ENCODE assay signal across 20 cellular contexts in the genomic region with DNA sequence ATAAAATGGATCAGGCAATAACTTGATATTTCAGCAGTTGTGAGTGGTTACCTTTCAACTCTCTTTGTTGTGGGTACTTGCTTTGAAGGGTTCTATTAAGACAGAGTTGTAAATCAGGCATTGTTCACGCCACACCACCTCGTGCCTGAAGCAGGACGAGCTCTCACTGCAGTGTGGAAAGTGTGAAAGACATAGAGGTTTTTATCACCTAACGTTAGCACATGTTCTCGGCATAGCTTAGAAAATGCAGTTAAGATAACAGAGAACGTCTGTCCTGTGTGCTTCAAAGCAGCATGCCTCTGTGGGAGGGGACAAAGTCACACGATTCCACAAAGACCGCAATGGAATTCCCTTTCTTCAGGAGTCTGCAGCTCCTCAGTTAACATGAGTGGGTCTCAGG. TPM values are rescaled to one million over a fixed set of nuclear protein-coding genes. Genes with fewer than 3 reads are reported as not detected.
A peak's percentile ranks its signal among the peaks of the same experiment; 100 is the strongest.
DNase-seq lines count a peak whose midpoint lies in the region; ATAC-seq, FAIRE-seq and TF ChIP-seq lines count a peak whose summit lies in the region.
"Had no signal": no experiment of that assay in that cellular context is flagged by ENCODE, and none has a peak within 500 bp of the region (broad histone marks: within the 10 kb centered on the region; RNA-seq: fewer than 3 reads in every experiment).

No MANE protein-coding gene starts in this region.

- CTCF ChIA-PET in A549 (lab: Yijun Ruan, JAX), result interaction anchor here (0.5 to 9.8 kb wide), 4 partner anchors 8 to 1230 kb away, joined by 3 to 167 read pairs (median 6); a partner anchor contains a TSS

- no peaks in the 10 kb centered on the region for H3K36me3 Mint-ChIP-seq in T-helper 1 cell treated with Interleukin-12 subunit alpha and Interleukin-12 subunit beta and Interleukin-4 antibody, amounts not matched to agents 30 μg/mL and 1 μg/mL, for 36 hours (ENCODE audit: low read depth)

- TF ChIP-seq POLR2A in A549 (IDR thresholded peaks at IDR 0.05; ENCODE audit: low read length), result no peak

- DNase-seq in T-helper 1 cell (no peak), A549 (ENCODE audit: low read depth in 1 of 2, low spot score in 1 of 2) (no peak), SK-MEL-5 (ENCODE audit: low read depth, low spot score) (peak; percentile 15), mucosa of descending colon (no peak), MV-4-11 (lab: John Stamatoyannopoulos, UW) (no peak), NCI-H524 treated with DMSO at 0.1 percent for 48 hours (lab: John Stamatoyannopoulos, UW) (no peak)
- DNase-seq: 8988T, C1 segment of cervical spinal cord, DMS53, NCI-H1436 treated with DMSO at 0.1 percent for 48 hours, NCI-H2081 treated with DMSO at 0.1 percent for 48 hours, NCI-H526 treated with DMSO at 0.1 percent for 48 hours, PC-9 had no signal

- no peak overlapping the region for H3K27ac ChIP-seq in A549
- H3K27ac ChIP-seq: PC-9 had no signal

- H3K36me3 ChIP-seq in mucosa of descending colon (ENCODE audit: low read depth), result no peaks in the 10 kb centered on the region

- ATAC-seq in A549 (no peak), mucosa of descending colon (peak; percentile 12), HG02840 (IDR thresholded peaks at IDR 0.05; ENCODE audit: low FRiP score, unreplicated experiment) (no peak)
- ATAC-seq: Right ventricle myocardium inferior had no signal

- in situ Hi-C loops in SK-MEL-5 (cut with HindIII; ENCODE audit: low pct_unique_long_range_greater_than_20kb, low sequenced_read_pairs), result no loop called here

- TF ChIP-seq CTCF in A549 (IDR thresholded peaks at IDR 0.05) (no peak), mucosa of descending colon (IDR thresholded peaks at IDR 0.05) (no peak)

- intact Hi-C loops in mucosa of descending colon (cut with DNase I, micrococcal nuclease), result loop anchor here in 1 of 2 donors (10.0 kb wide), 1 partner anchor 399 kb away; no protein-coding TSS in a partner anchor

- H3K9me3 ChIP-seq in A549 (no peaks in the 10 kb centered on the region), mucosa of descending colon (no peaks in the 10 kb centered on the region)

- no peaks in the 10 kb centered on the region for H3K9me3 Mint-ChIP-seq in T-helper 1 cell treated with Interleukin-12 subunit alpha and Interleukin-12 subunit beta and Interleukin-4 antibody, amounts not matched to agents 30 μg/mL and 1 μg/mL, for 36 hours
- H3K9me3 Mint-ChIP-seq: GM23338 had no signal

- H3K4me1 Mint-ChIP-seq in T-helper 1 cell treated with Interleukin-12 subunit alpha and Interleukin-12 subunit beta and Interleukin-4 antibody, amounts not matched to agents 30 μg/mL and 1 μg/mL, for 36 hours (ENCODE audit: low read depth), result peaks cover 44% of the 10 kb centered on the region

- no peak for TF ChIP-seq EP300 in A549 (IDR thresholded peaks at IDR 0.05)

- H3K4me2 ChIP-seq in A549, result no peak overlapping the region
- H3K4me2 ChIP-seq: GM23338, PC-9 had no signal

- peak; percentile 28 for FAIRE-seq in A549 (lab: Jason Lieb, UNC)
- FAIRE-seq: G401.6, GM12892, HTR-8/SVneo had no signal

- H3K4me1 ChIP-seq in A549 (no peaks in the 10 kb centered on the region), mucosa of descending colon (ENCODE audit: low read depth) (no peaks in the 10 kb centered on the region)

- POLR2A ChIA-PET in A549 (lab: Yijun Ruan, JAX), result no interaction called here

- WGBS in A549 (ENCODE audit: missing lambda C conversion rate), result 29% methylated on average over 8 of the region's 8 CpGs

- H3K4me3 Mint-ChIP-seq in T-helper 1 cell treated with Interleukin-12 subunit alpha and Interleukin-12 subunit beta and Interleukin-4 antibody, amounts not matched to agents 30 μg/mL and 1 μg/mL, for 36 hours, result no peak overlapping the region
- H3K4me3 Mint-ChIP-seq: GM23338 had no signal

- no peak overlapping the region for H3K4me3 ChIP-seq in A549
- H3K4me3 ChIP-seq in mucosa of descending colon, result no peak overlapping the region
- H3K4me3 ChIP-seq: GM23338, PC-9 had no signal

- H3K27ac Mint-ChIP-seq in T-helper 1 cell treated with Interleukin-12 subunit alpha and Interleukin-12 subunit beta and Interleukin-4 antibody, amounts not matched to agents 30 μg/mL and 1 μg/mL, for 36 hours, result peak overlapping the region; percentile 41
- H3K27ac Mint-ChIP-seq: GM23338 had no signal

- H3K27me3 Mint-ChIP-seq in T-helper 1 cell treated with Interleukin-12 subunit alpha and Interleukin-12 subunit beta and Interleukin-4 antibody, amounts not matched to agents 30 μg/mL and 1 μg/mL, for 36 hours (ENCODE audit: low read depth), result peaks cover 24% of the 10 kb centered on the region

- TF ChIP-seq RAD21 in A549 (conservative IDR thresholded peaks at IDR 0.05 in 1 of 2, IDR thresholded peaks at IDR 0.05 in 1 of 2), result no peak

TF ChIP-seq in A549, 52 proteins besides CTCF, POLR2A, EP300 and RAD21:
- no peak for TF ChIP-seq RCOR1 (IDR thresholded peaks at IDR 0.05; ENCODE audit: low read depth, low read length)
- no peak for TF ChIP-seq CEBPB (IDR thresholded peaks at IDR 0.05)
- no peak for TF ChIP-seq HOXA7 (CRISPR knock-in tag; IDR thresholded peaks at IDR 0.05)
- no peak for TF ChIP-seq MYC (IDR thresholded peaks at IDR 0.05; ENCODE audit: borderline replicate concordance, low read length)
- TF ChIP-seq SMC3 (IDR thresholded peaks at IDR 0.05), result no peak
- TF ChIP-seq, protein P1, sequence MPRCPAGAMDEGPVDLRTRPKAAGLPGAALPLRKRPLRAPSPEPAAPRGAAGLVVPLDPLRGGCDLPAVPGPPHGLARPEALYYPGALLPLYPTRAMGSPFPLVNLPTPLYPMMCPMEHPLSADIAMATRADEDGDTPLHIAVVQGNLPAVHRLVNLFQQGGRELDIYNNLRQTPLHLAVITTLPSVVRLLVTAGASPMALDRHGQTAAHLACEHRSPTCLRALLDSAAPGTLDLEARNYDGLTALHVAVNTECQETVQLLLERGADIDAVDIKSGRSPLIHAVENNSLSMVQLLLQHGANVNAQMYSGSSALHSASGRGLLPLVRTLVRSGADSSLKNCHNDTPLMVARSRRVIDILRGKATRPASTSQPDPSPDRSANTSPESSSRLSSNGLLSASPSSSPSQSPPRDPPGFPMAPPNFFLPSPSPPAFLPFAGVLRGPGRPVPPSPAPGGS (IDR thresholded peaks at IDR 0.05), result no peak
- TF ChIP-seq NR3C1 (IDR thresholded peaks at IDR 0.05), result no peak
- no peak for TF ChIP-seq HOXB13 (CRISPR knock-in tag; IDR thresholded peaks at IDR 0.05; ENCODE audit: low read depth)
- no peak for TF ChIP-seq HEYL (CRISPR knock-in tag; IDR thresholded peaks at IDR 0.05)
- TF ChIP-seq BHLHE40 (IDR thresholded peaks at IDR 0.05; ENCODE audit: low read depth, low read length), result no peak
- no peak for TF ChIP-seq KDM1A (IDR thresholded peaks at IDR 0.05; ENCODE audit: low read depth)
- TF ChIP-seq ZFP36 (IDR thresholded peaks at IDR 0.05; ENCODE audit: borderline replicate concordance, partially characterized antibody), result no peak
- TF ChIP-seq, protein P2, sequence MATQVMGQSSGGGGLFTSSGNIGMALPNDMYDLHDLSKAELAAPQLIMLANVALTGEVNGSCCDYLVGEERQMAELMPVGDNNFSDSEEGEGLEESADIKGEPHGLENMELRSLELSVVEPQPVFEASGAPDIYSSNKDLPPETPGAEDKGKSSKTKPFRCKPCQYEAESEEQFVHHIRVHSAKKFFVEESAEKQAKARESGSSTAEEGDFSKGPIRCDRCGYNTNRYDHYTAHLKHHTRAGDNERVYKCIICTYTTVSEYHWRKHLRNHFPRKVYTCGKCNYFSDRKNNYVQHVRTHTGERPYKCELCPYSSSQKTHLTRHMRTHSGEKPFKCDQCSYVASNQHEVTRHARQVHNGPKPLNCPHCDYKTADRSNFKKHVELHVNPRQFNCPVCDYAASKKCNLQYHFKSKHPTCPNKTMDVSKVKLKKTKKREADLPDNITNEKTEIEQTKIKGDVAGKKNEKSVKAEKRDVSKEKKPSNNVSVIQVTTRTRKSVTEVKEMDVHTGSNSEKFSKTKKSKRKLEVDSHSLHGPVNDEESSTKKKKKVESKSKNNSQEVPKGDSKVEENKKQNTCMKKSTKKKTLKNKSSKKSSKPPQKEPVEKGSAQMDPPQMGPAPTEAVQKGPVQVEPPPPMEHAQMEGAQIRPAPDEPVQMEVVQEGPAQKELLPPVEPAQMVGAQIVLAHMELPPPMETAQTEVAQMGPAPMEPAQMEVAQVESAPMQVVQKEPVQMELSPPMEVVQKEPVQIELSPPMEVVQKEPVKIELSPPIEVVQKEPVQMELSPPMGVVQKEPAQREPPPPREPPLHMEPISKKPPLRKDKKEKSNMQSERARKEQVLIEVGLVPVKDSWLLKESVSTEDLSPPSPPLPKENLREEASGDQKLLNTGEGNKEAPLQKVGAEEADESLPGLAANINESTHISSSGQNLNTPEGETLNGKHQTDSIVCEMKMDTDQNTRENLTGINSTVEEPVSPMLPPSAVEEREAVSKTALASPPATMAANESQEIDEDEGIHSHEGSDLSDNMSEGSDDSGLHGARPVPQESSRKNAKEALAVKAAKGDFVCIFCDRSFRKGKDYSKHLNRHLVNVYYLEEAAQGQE (IDR thresholded peaks at IDR 0.05), result no peak
- TF ChIP-seq HDAC2 (IDR thresholded peaks at IDR 0.05), result no peak
- TF ChIP-seq, protein P3, sequence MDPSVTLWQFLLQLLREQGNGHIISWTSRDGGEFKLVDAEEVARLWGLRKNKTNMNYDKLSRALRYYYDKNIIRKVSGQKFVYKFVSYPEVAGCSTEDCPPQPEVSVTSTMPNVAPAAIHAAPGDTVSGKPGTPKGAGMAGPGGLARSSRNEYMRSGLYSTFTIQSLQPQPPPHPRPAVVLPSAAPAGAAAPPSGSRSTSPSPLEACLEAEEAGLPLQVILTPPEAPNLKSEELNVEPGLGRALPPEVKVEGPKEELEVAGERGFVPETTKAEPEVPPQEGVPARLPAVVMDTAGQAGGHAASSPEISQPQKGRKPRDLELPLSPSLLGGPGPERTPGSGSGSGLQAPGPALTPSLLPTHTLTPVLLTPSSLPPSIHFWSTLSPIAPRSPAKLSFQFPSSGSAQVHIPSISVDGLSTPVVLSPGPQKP (IDR thresholded peaks at IDR 0.05; ENCODE audit: low read depth, low read length), result no peak
- TF ChIP-seq GATA3 (IDR thresholded peaks at IDR 0.05; ENCODE audit: borderline replicate concordance), result no peak
- TF ChIP-seq CBX2 (IDR thresholded peaks at IDR 0.05; ENCODE audit: borderline replicate concordance, low read depth), result no peak
- TF ChIP-seq MAZ (IDR thresholded peaks at IDR 0.05; ENCODE audit: borderline replicate concordance, low read depth, low read length), result no peak

RNA-seq across cellular contexts. Expression of a gene that starts 7.8 kb away (rescaled TPM):
- 0.05 and 0.11 TPM in 2 replicates for polyA plus RNA-seq in A549 (2011; rRNA removed)
- 0.01 and 0.08 TPM in 2 replicates for polyA plus RNA-seq in A549 (2012; cell fraction: cytosol; rRNA removed)
- polyA plus RNA-seq in A549 (2012; cell fraction: nucleus; rRNA removed), result 0.13 and 0.16 TPM in 2 replicates
- polyA plus RNA-seq in A549 (2017; fragmentation: RNase III; extraction: RNeasy Plus Mini Kit Qiagen cat#74134 plus additional on column Dnase treatment), result not detected in 3 replicates
- 0.24 and 0.33 TPM in 2 replicates for polyA minus RNA-seq in A549 (2011; rRNA and poly(A)+ RNA removed)
- total RNA-seq in SK-MEL-5 (2014; rRNA removed; shearing (Covaris generic)), result 1.8 and 2.4 TPM in 2 replicates
- 1.0 and 1.9 TPM in 2 replicates for polyA plus RNA-seq in SK-MEL-5 (2015; cell fraction: cytosol; rRNA removed)
- polyA plus RNA-seq in SK-MEL-5 (2015; cell fraction: nucleus; rRNA removed), result 6.0 and 9.6 TPM in 2 replicates
- total RNA-seq in mucosa of descending colon, result 10 to 100 TPM in 1 of 3 donors, 1 to 10 TPM in 2; 5.2 to 13.8 (median 6.3) TPM
